Comparison of ENCODE assay signal across 24 cellular contexts in the genomic region with DNA sequence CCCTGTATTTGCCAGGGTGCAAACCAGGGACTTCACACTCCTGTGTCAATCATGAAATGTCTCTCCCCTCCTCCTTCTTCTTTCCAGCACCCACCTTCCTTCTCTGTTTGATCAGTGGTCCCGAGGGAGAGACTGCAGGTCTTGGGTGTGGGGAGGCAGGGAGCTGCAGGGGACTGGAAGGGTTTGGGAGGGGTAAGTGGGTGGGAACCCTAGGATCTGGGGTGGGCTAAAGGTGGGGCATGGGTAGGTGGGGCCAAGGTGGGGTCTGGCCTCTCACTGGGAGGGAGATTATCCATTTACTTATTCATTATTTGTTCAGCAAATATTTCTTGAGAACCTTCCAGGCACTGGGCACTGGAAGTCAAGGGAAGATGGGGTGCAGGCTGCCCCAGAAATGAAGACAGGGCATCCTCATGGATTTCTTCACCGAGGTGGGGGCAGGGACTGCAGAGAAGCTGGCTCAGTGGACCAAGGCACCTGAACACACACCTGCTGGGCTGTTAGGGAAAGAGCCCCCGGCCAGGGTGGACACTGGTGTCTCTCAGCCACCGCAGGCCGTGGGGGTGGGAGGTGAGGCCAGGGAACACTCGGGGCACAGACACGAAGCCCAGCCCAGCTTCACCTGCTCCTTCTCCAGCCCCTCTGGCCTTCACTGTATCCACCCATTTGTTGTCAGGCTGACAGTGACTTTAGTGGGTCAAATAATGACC.
"Had no signal": no experiment of that assay in that cellular context is flagged by ENCODE, and none has a peak within 500 bp of the region (broad histone marks: within the 10 kb centered on the region; RNA-seq: fewer than 3 reads in every experiment).

No MANE protein-coding gene starts in this region.

- H3K27me3 ChIP-seq: SJSA1 had no signal

- H3K4me1 ChIP-seq: SJSA1 had no signal

- H3K36me3 ChIP-seq: SJSA1 had no signal

- ATAC-seq: K562 had no signal

- H3K9ac ChIP-seq: KMS-11 had no signal

- H3K27ac Mint-ChIP-seq: IgD-negative memory B cell had no signal

- H3K27ac ChIP-seq: HL-60, KMS-11, SJSA1, SK-N-MC had no signal

- DNase-seq: Kasumi-1, MM.1S, NCI-H1092 treated with DMSO at 0.1 percent for 48 hours, NCI-H1417, NCI-H1436 treated with DMSO at 0.1 percent for 48 hours, NCI-H1694 treated with DMSO at 0.1 percent for 48 hours, NCI-H1930, NCI-H2081 treated with DMSO at 0.1 percent for 48 hours, NCI-H2171, NCI-H226, NCI-H446, NCI-H510A, NCI-H524 treated with DMSO at 0.1 percent for 48 hours, NCI-H69, NCI-H774, Right ventricle myocardium superior, RPMI8226, SIG-M5 had no signal

- H3K4me1 Mint-ChIP-seq: IgD-negative memory B cell had no signal

- H3K4me2 ChIP-seq: KMS-11 had no signal

- H3K4me3 ChIP-seq: K562, SJSA1, SK-N-MC had no signal
